ENCODE assay signal across 8 cellular contexts in the genomic region with DNA sequence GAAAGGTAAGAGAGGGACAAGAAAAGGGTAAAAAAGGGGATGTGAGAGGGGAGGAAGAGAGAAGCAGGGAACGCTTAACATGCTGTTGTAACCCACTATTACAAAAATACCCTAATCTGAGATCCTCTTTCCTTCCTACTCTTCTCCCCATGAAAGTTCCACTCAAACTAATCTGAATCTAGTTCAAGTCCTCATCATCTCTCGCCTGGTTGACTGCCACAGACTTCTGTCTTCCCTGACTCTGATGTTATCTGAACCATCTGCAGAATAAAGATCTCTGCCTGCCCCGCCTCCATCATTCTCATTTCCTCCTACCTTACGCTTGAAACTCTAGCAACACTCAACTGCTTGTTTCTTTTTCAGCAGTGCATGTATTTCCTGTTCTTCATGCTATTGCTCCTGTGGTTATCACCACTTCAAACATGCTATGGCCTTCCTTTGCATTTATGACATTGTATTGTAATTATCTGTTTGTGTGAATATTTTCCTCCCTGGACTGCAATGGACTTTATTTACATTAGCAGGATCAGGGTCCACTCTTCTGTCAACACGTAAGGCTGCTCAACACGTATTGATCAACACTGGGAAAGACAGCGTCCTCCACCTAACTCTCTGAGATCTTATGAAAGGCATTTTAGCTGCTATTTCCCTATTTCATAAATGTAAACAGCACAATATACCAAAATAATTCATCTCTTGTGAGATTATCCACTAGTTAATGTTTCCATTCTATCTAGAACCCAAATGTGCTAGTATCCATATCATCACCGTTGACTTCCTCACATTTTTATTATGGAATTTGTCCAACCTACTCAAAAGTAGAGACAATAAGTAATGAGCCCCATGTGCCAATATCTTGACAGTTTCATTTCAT.
A peak's percentile ranks its signal among the peaks of the same experiment; 100 is the strongest.
DNase-seq lines count a peak whose midpoint lies in the region; ATAC-seq and TF ChIP-seq lines count a peak whose summit lies in the region.

No MANE protein-coding gene starts in this region.

- in situ Hi-C loops in transverse colon (cut with MboI; ENCODE audit: low pct_ligation_motif_present in 1 of 4, low pct_unique_long_range_greater_than_20kb in 1 of 4, low sequenced_read_pairs in 3 of 4), result no loop called here

- H3K36me3 ChIP-seq in transverse colon, result no peaks in the 10 kb centered on the region

- ATAC-seq in GM18870 (IDR thresholded peaks at IDR 0.05; ENCODE audit: unreplicated experiment) (peak; percentile 98), HG03064 (IDR thresholded peaks at IDR 0.05; ENCODE audit: low read depth, unreplicated experiment) (peak; percentile 95), SK-N-SH treated with all-trans-retinoic acid at 6 μM for 48 hours (no peak)

- no peak for TF ChIP-seq CTCF in transverse colon (IDR thresholded peaks at IDR 0.05)

- peak in 4 of 5 experiments; percentile 14 to 93 (median 49) for DNase-seq in T-helper 2 cell
- peak; percentile 31 for DNase-seq in globus pallidus (ENCODE audit: low spot score)
- DNase-seq in transverse colon, result peak; percentile 52
- DNase-seq in NCI-H1436 (lab: John Stamatoyannopoulos, UW), result no peak
- no peak for DNase-seq in head of caudate nucleus

- H3K27me3 ChIP-seq in transverse colon, result no peaks in the 10 kb centered on the region

- intact Hi-C loops in transverse colon (cut with DNase I; ENCODE audit: low total_unique reads), result no loop called here
- intact Hi-C loops in head of caudate nucleus (cut with DNase I), result no loop called here

- no peak for TF ChIP-seq POLR2A in transverse colon (IDR thresholded peaks at IDR 0.05)

- no peak overlapping the region for H3K4me3 ChIP-seq in transverse colon

- no peak for TF ChIP-seq EP300 in transverse colon (IDR thresholded peaks at IDR 0.05; ENCODE audit: low read depth)

- peak overlapping the region in 1 of 4 donors; percentile 30 for H3K27ac ChIP-seq in transverse colon

- WGBS in transverse colon (ENCODE audit: low coverage in 1 of 2), 2 donors, result 44 to 54% methylated on average over 8 of the region's 8 CpGs

- H3K9me3 ChIP-seq in transverse colon, result no peaks in the 10 kb centered on the region

- peaks cover 0 to 11% (median 4%) of the 10 kb centered on the region in 4 donors for H3K4me1 ChIP-seq in transverse colon

TF ChIP-seq in SK-N-SH treated with all-trans-retinoic acid at 6 μM for 48 hours, 23 proteins besides CTCF, POLR2A, EP300 and RAD21:
- TF ChIP-seq ZC3H10 (CRISPR knock-in tag; IDR thresholded peaks at IDR 0.05), result no peak
- TF ChIP-seq RARB (CRISPR knock-in tag; IDR thresholded peaks at IDR 0.05), result no peak
- no peak for TF ChIP-seq ZNF8 (CRISPR knock-in tag; IDR thresholded peaks at IDR 0.05)
- TF ChIP-seq, protein P1, sequence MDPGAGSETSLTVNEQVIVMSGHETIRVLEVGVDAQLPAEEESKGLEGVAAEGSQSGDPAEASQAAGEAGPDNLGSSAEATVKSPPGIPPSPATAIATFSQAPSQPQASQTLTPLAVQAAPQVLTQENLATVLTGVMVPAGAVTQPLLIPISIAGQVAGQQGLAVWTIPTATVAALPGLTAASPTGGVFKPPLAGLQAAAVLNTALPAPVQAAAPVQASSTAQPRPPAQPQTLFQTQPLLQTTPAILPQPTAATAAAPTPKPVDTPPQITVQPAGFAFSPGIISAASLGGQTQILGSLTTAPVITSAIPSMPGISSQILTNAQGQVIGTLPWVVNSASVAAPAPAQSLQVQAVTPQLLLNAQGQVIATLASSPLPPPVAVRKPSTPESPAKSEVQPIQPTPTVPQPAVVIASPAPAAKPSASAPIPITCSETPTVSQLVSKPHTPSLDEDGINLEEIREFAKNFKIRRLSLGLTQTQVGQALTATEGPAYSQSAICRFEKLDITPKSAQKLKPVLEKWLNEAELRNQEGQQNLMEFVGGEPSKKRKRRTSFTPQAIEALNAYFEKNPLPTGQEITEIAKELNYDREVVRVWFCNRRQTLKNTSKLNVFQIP (CRISPR knock-in tag; IDR thresholded peaks at IDR 0.05; ENCODE audit: borderline replicate concordance, low read depth), result no peak
- no peak for TF ChIP-seq ZNF70 (CRISPR knock-in tag; IDR thresholded peaks at IDR 0.05)
- TF ChIP-seq ZFP30 (CRISPR knock-in tag; IDR thresholded peaks at IDR 0.05), result no peak
- no peak for TF ChIP-seq ARNTL (CRISPR knock-in tag; IDR thresholded peaks at IDR 0.05; ENCODE audit: borderline replicate concordance, low read depth)
- no peak for TF ChIP-seq TCF4 (CRISPR knock-in tag; IDR thresholded peaks at IDR 0.05; ENCODE audit: borderline replicate concordance)
- no peak for TF ChIP-seq TOX (CRISPR knock-in tag; IDR thresholded peaks at IDR 0.05; ENCODE audit: borderline replicate concordance)
- TF ChIP-seq, protein P2, sequence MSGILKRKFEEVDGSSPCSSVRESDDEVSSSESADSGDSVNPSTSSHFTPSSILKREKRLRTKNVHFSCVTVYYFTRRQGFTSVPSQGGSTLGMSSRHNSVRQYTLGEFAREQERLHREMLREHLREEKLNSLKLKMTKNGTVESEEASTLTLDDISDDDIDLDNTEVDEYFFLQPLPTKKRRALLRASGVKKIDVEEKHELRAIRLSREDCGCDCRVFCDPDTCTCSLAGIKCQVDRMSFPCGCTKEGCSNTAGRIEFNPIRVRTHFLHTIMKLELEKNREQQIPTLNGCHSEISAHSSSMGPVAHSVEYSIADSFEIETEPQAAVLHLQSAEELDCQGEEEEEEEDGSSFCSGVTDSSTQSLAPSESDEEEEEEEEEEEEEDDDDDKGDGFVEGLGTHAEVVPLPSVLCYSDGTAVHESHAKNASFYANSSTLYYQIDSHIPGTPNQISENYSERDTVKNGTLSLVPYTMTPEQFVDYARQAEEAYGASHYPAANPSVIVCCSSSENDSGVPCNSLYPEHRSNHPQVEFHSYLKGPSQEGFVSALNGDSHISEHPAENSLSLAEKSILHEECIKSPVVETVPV (CRISPR knock-in tag; IDR thresholded peaks at IDR 0.05), result no peak
- TF ChIP-seq ZNF565 (CRISPR knock-in tag; conservative IDR thresholded peaks at IDR 0.05; ENCODE audit: low read depth), result no peak
- TF ChIP-seq, protein P3, sequence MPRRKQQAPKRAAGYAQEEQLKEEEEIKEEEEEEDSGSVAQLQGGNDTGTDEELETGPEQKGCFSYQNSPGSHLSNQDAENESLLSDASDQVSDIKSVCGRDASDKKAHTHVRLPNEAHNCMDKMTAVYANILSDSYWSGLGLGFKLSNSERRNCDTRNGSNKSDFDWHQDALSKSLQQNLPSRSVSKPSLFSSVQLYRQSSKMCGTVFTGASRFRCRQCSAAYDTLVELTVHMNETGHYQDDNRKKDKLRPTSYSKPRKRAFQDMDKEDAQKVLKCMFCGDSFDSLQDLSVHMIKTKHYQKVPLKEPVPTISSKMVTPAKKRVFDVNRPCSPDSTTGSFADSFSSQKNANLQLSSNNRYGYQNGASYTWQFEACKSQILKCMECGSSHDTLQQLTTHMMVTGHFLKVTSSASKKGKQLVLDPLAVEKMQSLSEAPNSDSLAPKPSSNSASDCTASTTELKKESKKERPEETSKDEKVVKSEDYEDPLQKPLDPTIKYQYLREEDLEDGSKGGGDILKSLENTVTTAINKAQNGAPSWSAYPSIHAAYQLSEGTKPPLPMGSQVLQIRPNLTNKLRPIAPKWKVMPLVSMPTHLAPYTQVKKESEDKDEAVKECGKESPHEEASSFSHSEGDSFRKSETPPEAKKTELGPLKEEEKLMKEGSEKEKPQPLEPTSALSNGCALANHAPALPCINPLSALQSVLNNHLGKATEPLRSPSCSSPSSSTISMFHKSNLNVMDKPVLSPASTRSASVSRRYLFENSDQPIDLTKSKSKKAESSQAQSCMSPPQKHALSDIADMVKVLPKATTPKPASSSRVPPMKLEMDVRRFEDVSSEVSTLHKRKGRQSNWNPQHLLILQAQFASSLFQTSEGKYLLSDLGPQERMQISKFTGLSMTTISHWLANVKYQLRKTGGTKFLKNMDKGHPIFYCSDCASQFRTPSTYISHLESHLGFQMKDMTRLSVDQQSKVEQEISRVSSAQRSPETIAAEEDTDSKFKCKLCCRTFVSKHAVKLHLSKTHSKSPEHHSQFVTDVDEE (CRISPR knock-in tag; IDR thresholded peaks at IDR 0.05), result no peak
- no peak for TF ChIP-seq ESRRG (CRISPR knock-in tag; IDR thresholded peaks at IDR 0.05)

Comparison
In these comparisons a context has a peak if more than half of its experiments do, and no peak if none do; other contexts are left out.
1. DNase-seq: peak in T-helper 2 cell (4 of 5), globus pallidus (single experiment) and transverse colon (single experiment); none in NCI-H1436 (single experiment) and head of caudate nucleus (0 of 42).